ENCODE assay signal across 8 cellular contexts in genomic region chr12:124314207-124314606, GRCh38. TPM values are rescaled to one million over a fixed set of nuclear protein-coding genes. Genes with fewer than 3 reads are reported as not detected.
"Had no signal": no experiment of that assay in that cellular context is flagged by ENCODE, and none has a peak within 500 bp of the region (broad histone marks: within the 10 kb centered on the region; RNA-seq: fewer than 3 reads in every experiment).

No MANE protein-coding gene starts in this region.

- DNase-seq: GDM1, GF-D8 had no signal

- ATAC-seq: GM12878 had no signal

- FAIRE-seq: G401.6, GM12878, GM12891, GM12892, GM18507, GM19239 had no signal

- H3K4me3 ChIP-seq: GM12878 had no signal

RNA-seq across cellular contexts. Expression of gene RFLNA, which starts 19.3 kb away (rescaled TPM):
- total RNA-seq: GM12878 had no signal
